In the genomic region with DNA sequence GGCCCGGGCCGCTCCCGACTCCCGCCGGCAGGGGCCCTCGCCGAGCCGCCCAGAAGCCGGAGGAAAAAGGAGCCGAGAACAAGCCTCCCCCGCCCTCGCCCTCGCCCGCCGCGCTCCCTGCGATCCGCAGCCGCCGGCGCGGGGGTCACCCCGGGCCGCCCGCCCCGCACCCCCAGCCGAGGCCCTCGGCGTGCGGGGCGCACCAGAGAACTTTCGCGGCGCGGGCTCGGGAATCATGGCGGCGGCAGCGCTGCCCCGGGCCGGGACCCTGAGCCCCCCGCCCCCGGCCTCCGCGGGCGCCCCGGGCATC, we compare ENCODE assay signal across 8 cellular contexts. TPM values are rescaled to one million over a fixed set of nuclear protein-coding genes. Genes with fewer than 3 reads are reported as not detected.
DNase-seq lines count a peak whose midpoint lies in the region; ATAC-seq and TF ChIP-seq lines count a peak whose summit lies in the region.

No MANE protein-coding gene starts in this region.

- peak overlapping the region; percentile 73 for H3K4me3 ChIP-seq in A673 (ENCODE audit: low read depth, low read length, poor library complexity, severe bottlenecking)

- H3K9me3 ChIP-seq in A673 (ENCODE audit: low read depth, low read length, poor library complexity, severe bottlenecking): no peaks in the 10 kb centered on the region

- peaks cover 2% of the 10 kb centered on the region for H3K36me3 ChIP-seq in A673 (ENCODE audit: insufficient read depth, low read length, poor library complexity, severe bottlenecking)

- DNase-seq in A673 (ENCODE audit: low spot score): peak; percentile 84
- DNase-seq in NOMO-1 (lab: John Stamatoyannopoulos, UW; ENCODE audit: unreplicated experiment in 2 of 2): peak; percentile 54 to 57
- DNase-seq in activated CD8-positive, alpha-beta memory T cell treated with anti-CD3 and anti-CD28 coated beads, Interleukin-2, amount 50 U/mL, for 4 hours: peak; percentile 78
- DNase-seq in erythroblast (lab: John Stamatoyannopoulos, UW): peak; percentile 77 to 85
- peak; percentile 72 for DNase-seq in myocyte (ENCODE audit: low read depth)
- DNase-seq in stimulated activated CD8-positive, alpha-beta memory T cell treated with anti-CD3 and anti-CD28 coated beads, Interleukin-7, amount 100 ng/mL, for 4 hours (ENCODE audit: low read depth in 2 of 2): peak; percentile 48 to 65

- H3K27me3 ChIP-seq in A673 (replicated peaks; ENCODE audit: insufficient read depth, low read depth, low read length, poor library complexity): no peaks in the 10 kb centered on the region

- ATAC-seq in GM18517 (IDR thresholded peaks at IDR 0.05; ENCODE audit: unreplicated experiment) (peak; percentile 53), HG03103 (IDR thresholded peaks at IDR 0.05; ENCODE audit: low read depth, unreplicated experiment) (peak; percentile 51)

- POLR2A ChIA-PET in A673 (lab: Charles Lee; ENCODE audit: low non-redundant PET): no interaction called here

- peak; percentile 28; the same call in 1 of the 2 replicates for TF ChIP-seq CTCF in A673 (conservative IDR thresholded peaks at IDR 0.05; ENCODE audit: low read depth, low read length)

- peak overlapping the region; percentile 67 for H3K27ac ChIP-seq in A673 (ENCODE audit: low read depth, low read length, poor library complexity, severe bottlenecking)

- H3K4me1 ChIP-seq in A673 (ENCODE audit: insufficient read depth, low read length, poor library complexity, severe bottlenecking): peaks cover 16% of the 10 kb centered on the region

- BruUV-seq in A673 (replicated peaks; lab: Mats Ljungman, UMichigan): no TSS peak

- TF ChIP-seq POLR2A in erythroblast (IDR thresholded peaks at IDR 0.05; ENCODE audit: low read length): no peak

- intact Hi-C loops in A673 (cut with micrococcal nuclease; ENCODE audit: unreplicated experiment): no loop called here

- CTCF ChIA-PET in A673 (lab: Charles Lee): no interaction called here

RNA-seq across cellular contexts. Expression of a gene that starts 0.5 kb away (rescaled TPM):
- total RNA-seq in A673 (2021): 136 and 140 TPM in 2 replicates
- 466 and 496 TPM in 2 replicates for total RNA-seq in myocyte
- 432 TPM for polyA plus RNA-seq in myocyte (2012)

RNA-seq across cellular contexts. Expression of a gene that starts 37.9 kb away (rescaled TPM):
- total RNA-seq in A673 (2021) (21.9 and 26.3 TPM in 2 replicates), myocyte (7.5 and 8.7 TPM in 2 replicates)
- polyA plus RNA-seq in myocyte (2012): 16.0 TPM

RNA-seq across cellular contexts. Expression of a gene that starts 38.2 kb away (rescaled TPM):
- 80.8 and 95.7 TPM in 2 replicates for total RNA-seq in A673 (2021)
- total RNA-seq in myocyte: 54.4 and 55.3 TPM in 2 replicates
- 7.1 TPM for polyA plus RNA-seq in myocyte (2012)

Comparison
In these comparisons a context has a peak if more than half of its experiments do, and no peak if none do; other contexts are left out.
1. Peak in every context shown above with its lines: DNase-seq, ATAC-seq, H3K4me3 ChIP-seq and H3K27ac ChIP-seq.